In genomic region chr10:130020651-130021372, GRCh38 we compare ENCODE assay signal across 20 cellular contexts. TPM values are rescaled to one million over a fixed set of nuclear protein-coding genes. Genes with fewer than 3 reads are reported as not detected.
DNase-seq lines count a peak whose midpoint lies in the region; ATAC-seq, FAIRE-seq and TF ChIP-seq lines count a peak whose summit lies in the region.
"Had no signal": no experiment of that assay in that cellular context is flagged by ENCODE, and none has a peak within 500 bp of the region (broad histone marks: within the 10 kb centered on the region; RNA-seq: fewer than 3 reads in every experiment).

No MANE protein-coding gene starts in this region.

- no peak for DNase-seq in Right ventricle myocardium superior
- no peak for DNase-seq in cardiac septum (ENCODE audit: low spot score)
- DNase-seq in astrocyte (ENCODE audit: low read depth): no peak
- DNase-seq in left kidney (ENCODE audit: low read depth, low spot score): peak; percentile 9
- peak; percentile 85 to 89 for DNase-seq in vagina (ENCODE audit: extremely low spot score in 2 of 2)
- no peak for DNase-seq in T-cell
- no peak for DNase-seq in prostate gland (ENCODE audit: low spot score)
- DNase-seq in NCI-H2029 treated with DMSO at 0.1 percent for 48 hours (lab: John Stamatoyannopoulos, UW): no peak
- DNase-seq: activated T-cell treated with anti-CD3 and anti-CD28 coated beads, Interleukin-2, amount 50 U/mL, for 4 hours; COR-L47; effector memory CD4-positive, alpha-beta T cell; Karpas-422; NCI-H510A; T-helper 9 cell had no signal

- no peak overlapping the region for H3K9ac ChIP-seq in astrocyte (ENCODE audit: low read length)

- peaks cover 2% of the 10 kb centered on the region for H3K9me3 Mint-ChIP-seq in astrocyte (ENCODE audit: unreplicated experiment)
- no peaks in the 10 kb centered on the region for H3K9me3 Mint-ChIP-seq in T-cell
- H3K9me3 Mint-ChIP-seq: activated T-cell treated with anti-CD3 and anti-CD28 coated beads, Interleukin-2, amount 50 U/mL, for 4 hours; natural killer cell treated with Interleukin-12 subunit alpha and Interleukin-12 subunit beta and Interleukin-15 and Interleukin-18, amount 100 ng/mL, for 72 hours had no signal

- intact Hi-C loops in Right ventricle myocardium superior (cut with DNase I) (no loop called here), cardiac septum (cut with DNase I) (no loop called here), vagina (cut with DNase I) (no loop called here), prostate gland (cut with DNase I) (no loop called here)

- H3K27me3 Mint-ChIP-seq in astrocyte (ENCODE audit: low read depth, unreplicated experiment): peaks cover 6% of the 10 kb centered on the region
- peaks cover 0 to 3% of the 10 kb centered on the region in 2 donors for H3K27me3 Mint-ChIP-seq in T-cell
- H3K27me3 Mint-ChIP-seq: natural killer cell treated with Interleukin-12 subunit alpha and Interleukin-12 subunit beta and Interleukin-15 and Interleukin-18, amount 100 ng/mL, for 72 hours had no signal

- TF ChIP-seq POLR2A in vagina (IDR thresholded peaks at IDR 0.05) (no peak), prostate gland (IDR thresholded peaks at IDR 0.05) (no peak)

- CTCF ChIA-PET in T-cell (lab: Charles Lee): no interaction called here

- H3K27me3 ChIP-seq in astrocyte (ENCODE audit: insufficient read depth, low read length): no peaks in the 10 kb centered on the region
- H3K27me3 ChIP-seq in vagina: no peaks in the 10 kb centered on the region
- H3K27me3 ChIP-seq in prostate gland (replicated peaks; ENCODE audit: insufficient read depth): no peaks in the 10 kb centered on the region

- no peaks in the 10 kb centered on the region for H3K36me3 Mint-ChIP-seq in astrocyte (ENCODE audit: low read depth, unreplicated experiment)
- H3K36me3 Mint-ChIP-seq in T-cell: no peaks in the 10 kb centered on the region
- H3K36me3 Mint-ChIP-seq: activated naive CD8-positive, alpha-beta T cell; natural killer cell treated with Interleukin-12 subunit alpha and Interleukin-12 subunit beta and Interleukin-15 and Interleukin-18, amount 100 ng/mL, for 72 hours had no signal

- H3K27ac ChIP-seq in astrocyte (ENCODE audit: low read depth, low read length) (peak overlapping the region; percentile 42), vagina (no peak overlapping the region), prostate gland (no peak overlapping the region)

- H3K4me1 ChIP-seq in astrocyte (ENCODE audit: insufficient read depth, low read length) (peaks cover 23% of the 10 kb centered on the region), vagina (no peaks in the 10 kb centered on the region), prostate gland (replicated peaks) (no peaks in the 10 kb centered on the region)

- WGBS in prostate gland: 55% methylated on average over 19 of the region's 19 CpGs

- H2AFZ ChIP-seq in astrocyte (ENCODE audit: low read depth, low read length): no peak overlapping the region

- H3K79me2 ChIP-seq in astrocyte (ENCODE audit: insufficient read depth, low read length): no peaks in the 10 kb centered on the region

- POLR2A ChIA-PET in T-cell (lab: Charles Lee): no interaction called here

- ATAC-seq in Right ventricle myocardium superior (ENCODE audit: poor library complexity) (peak; percentile 45), T-cell (replicated peaks in 1 of 4) (no peak)
- ATAC-seq: activated T-cell treated with anti-CD3 and anti-CD28 coated beads, Interleukin-2, amount 50 U/mL, for 4 hours; natural killer cell treated with Interleukin-12 subunit alpha and Interleukin-12 subunit beta and Interleukin-15 and Interleukin-18, amount 100 ng/mL, for 72 hours had no signal

- no peak for TF ChIP-seq CTCF in astrocyte (IDR thresholded peaks at IDR 0.05; ENCODE audit: insufficient read depth, low read depth, low read length)
- no peak for TF ChIP-seq CTCF in vagina (IDR thresholded peaks at IDR 0.05)
- no peak for TF ChIP-seq CTCF in prostate gland (IDR thresholded peaks at IDR 0.05)

- peaks cover 15% of the 10 kb centered on the region for H3K4me1 Mint-ChIP-seq in astrocyte (ENCODE audit: low read depth, unreplicated experiment)
- peaks cover 0 to 3% (median 0%) of the 10 kb centered on the region in 3 donors for H3K4me1 Mint-ChIP-seq in T-cell

- H3K4me3 ChIP-seq in astrocyte (ENCODE audit: insufficient read depth, low read depth, low read length): no peak overlapping the region
- H3K4me3 ChIP-seq in vagina: no peak overlapping the region
- H3K4me3 ChIP-seq in prostate gland: no peak overlapping the region
- H3K4me3 ChIP-seq: lung had no signal

- H3K4me3 Mint-ChIP-seq in astrocyte (ENCODE audit: unreplicated experiment) (no peak overlapping the region), T-cell (no peak overlapping the region)
- H3K4me3 Mint-ChIP-seq: activated naive CD8-positive, alpha-beta T cell; activated T-cell treated with anti-CD3 and anti-CD28 coated beads, Interleukin-2, amount 50 U/mL, for 4 hours; natural killer cell treated with Interleukin-12 subunit alpha and Interleukin-12 subunit beta and Interleukin-15 and Interleukin-18, amount 100 ng/mL, for 72 hours had no signal

- no peaks in the 10 kb centered on the region for H3K36me3 ChIP-seq in astrocyte (ENCODE audit: insufficient read depth, low read length)
- H3K36me3 ChIP-seq in vagina: no peaks in the 10 kb centered on the region
- no peaks in the 10 kb centered on the region for H3K36me3 ChIP-seq in prostate gland

- H3K4me2 ChIP-seq in astrocyte (ENCODE audit: low read length): peak overlapping the region; percentile 48

- no peaks in the 10 kb centered on the region for H4K20me1 ChIP-seq in astrocyte (ENCODE audit: insufficient read depth, low read length)

- H3K27ac Mint-ChIP-seq in astrocyte (ENCODE audit: unreplicated experiment): no peak overlapping the region
- H3K27ac Mint-ChIP-seq in T-cell: no peak overlapping the region
- H3K27ac Mint-ChIP-seq: activated naive CD8-positive, alpha-beta T cell; natural killer cell treated with Interleukin-12 subunit alpha and Interleukin-12 subunit beta and Interleukin-15 and Interleukin-18, amount 100 ng/mL, for 72 hours had no signal

- no peaks in the 10 kb centered on the region for H3K9me3 ChIP-seq in astrocyte (ENCODE audit: insufficient read depth, low read depth, low read length)
- H3K9me3 ChIP-seq in vagina: no peaks in the 10 kb centered on the region
- H3K9me3 ChIP-seq in prostate gland: no peaks in the 10 kb centered on the region

- FAIRE-seq in astrocyte (lab: Jason Lieb, UNC): no peak
- FAIRE-seq: G401.6, GM12891, H1 had no signal

RNA-seq across cellular contexts. Expression of gene EBF3, which starts 56.7 kb away (rescaled TPM):
- 6.2 TPM for total RNA-seq in Right ventricle myocardium superior
- total RNA-seq in cardiac septum: 5.8 TPM
- total RNA-seq in astrocyte: 0.07 and 0.14 TPM in 2 replicates
- 10.6 TPM for total RNA-seq in vagina
- not detected for total RNA-seq in T-cell
- 1 to 10 TPM; 1.5 to 7.8 TPM for total RNA-seq in prostate gland
- total RNA-seq: activated T-cell treated with anti-CD3 and anti-CD28 coated beads, Interleukin-2, amount 50 U/mL, for 4 hours; natural killer cell treated with Interleukin-12 subunit alpha and Interleukin-12 subunit beta and Interleukin-15 and Interleukin-18, amount 100 ng/mL, for 72 hours had no signal

Comparison
In these comparisons a context has a peak if more than half of its experiments do, and no peak if none do; other contexts are left out.
1. DNase-seq: peak in left kidney (single experiment) and vagina (2 of 2); none in Right ventricle myocardium superior (single experiment), cardiac septum (single experiment), astrocyte (single experiment), T-cell (0 of 34), prostate gland (single experiment) and NCI-H2029 treated with DMSO at 0.1 percent for 48 hours (single experiment).